ENCODE assay signal across 19 cellular contexts in genomic region chr1:59487335-59488031, GRCh38.
DNase-seq lines count a peak whose midpoint lies in the region; ATAC-seq and TF ChIP-seq lines count a peak whose summit lies in the region.
"Had no signal": no experiment of that assay in that cellular context is flagged by ENCODE, and none has a peak within 500 bp of the region (broad histone marks: within the 10 kb centered on the region; RNA-seq: fewer than 3 reads in every experiment).

No MANE protein-coding gene starts in this region.

- H3K36me3 ChIP-seq in tibial artery (no peaks in the 10 kb centered on the region), BE2C (no peaks in the 10 kb centered on the region)
- H3K36me3 ChIP-seq: sigmoid colon had no signal

- peak overlapping the region; percentile 81 for H3K27ac ChIP-seq in RWPE1
- H3K27ac ChIP-seq in epithelial cell of prostate, result peak overlapping the region; percentile 80
- no peak overlapping the region for H3K27ac ChIP-seq in tibial artery
- H3K27ac ChIP-seq: dorsolateral prefrontal cortex, sigmoid colon had no signal

- intact Hi-C loops in tibial artery (cut with DNase I; ENCODE audit: low total_unique reads), result no loop called here

- TF ChIP-seq CTCF in RWPE1 (conservative IDR thresholded peaks at IDR 0.05; ENCODE audit: low read depth) (no peak), omental fat pad (IDR thresholded peaks at IDR 0.05) (no peak), tibial artery (IDR thresholded peaks at IDR 0.05) (no peak), BE2C (IDR thresholded peaks at IDR 0.05; ENCODE audit: low read depth, low read length) (no peak)

- CTCF ChIA-PET in RWPE1 (lab: Yijun Ruan, JAX), result interaction anchor here (0.5 to 0.9 kb wide), 3 partner anchors 36 to 490 kb away, joined by 3 to 5 read pairs (median 3); no protein-coding TSS in a partner anchor

- H3K27me3 ChIP-seq in tibial artery, result no peaks in the 10 kb centered on the region
- no peaks in the 10 kb centered on the region for H3K27me3 ChIP-seq in BE2C
- H3K27me3 ChIP-seq: dorsolateral prefrontal cortex, sigmoid colon had no signal

- H3K4me3 ChIP-seq in tibial artery, result no peak overlapping the region
- H3K4me3 ChIP-seq in BE2C (ENCODE audit: low read depth, low read length), result no peak overlapping the region
- H3K4me3 ChIP-seq: dorsolateral prefrontal cortex, sigmoid colon had no signal

- POLR2A ChIA-PET in RWPE1 (lab: Yijun Ruan, JAX; ENCODE audit: low non-redundant PET), result interaction anchor here (0.6 kb wide), 1 partner anchor 324 kb away, joined by 3 read pairs; no protein-coding TSS in a partner anchor

- ATAC-seq in omental fat pad (ENCODE audit: low FRiP score), result peak; percentile 69
- no peak for ATAC-seq in HG03565 (IDR thresholded peaks at IDR 0.05; ENCODE audit: unreplicated experiment)
- ATAC-seq: left colon; Right ventricle myocardium inferior; stimulated activated naive CD8-positive, alpha-beta T cell treated with anti-CD3 and anti-CD28 coated beads, Interleukin-15, amount 100 ng/mL, for 72 hours had no signal

- no peaks in the 10 kb centered on the region for H3K4me1 ChIP-seq in tibial artery
- no peaks in the 10 kb centered on the region; the same call in 1 of the 2 replicates for H3K4me1 ChIP-seq in BE2C

- peaks cover 0 to 7% (median 0%) of the 10 kb centered on the region in 3 donors for H3K9me3 ChIP-seq in tibial artery
- no peaks in the 10 kb centered on the region for H3K9me3 ChIP-seq in BE2C
- H3K9me3 ChIP-seq: sigmoid colon had no signal

- DNase-seq in ELR (ENCODE audit: low read depth) (peak; percentile 64), RWPE1 (ENCODE audit: low spot score) (peak; percentile 83), epithelial cell of prostate (ENCODE audit: low read depth, low spot score) (no peak), omental fat pad (ENCODE audit: low spot score) (no peak), GM19240 (ENCODE audit: insufficient read length, low spot score) (no peak), tibial artery (no peak), BE2C (no peak)
- DNase-seq: activated CD8-positive, alpha-beta memory T cell treated with anti-CD3 and anti-CD28 coated beads, Interleukin-2, amount 50 U/mL, for 48 hours; C1 segment of cervical spinal cord; dorsolateral prefrontal cortex; H7; left colon; NCI-H1436; NCI-H526; nephron progenitor cell; sigmoid colon; stimulated activated naive CD8-positive, alpha-beta T cell treated with anti-CD3 and anti-CD28 coated beads, Interleukin-15, amount 100 ng/mL, for 72 hours had no signal

Comparison
In these comparisons a context has a peak if more than half of its experiments do, and no peak if none do; other contexts are left out.
1. DNase-seq: peak in ELR (single experiment) and RWPE1 (single experiment); none in epithelial cell of prostate (single experiment), omental fat pad (single experiment), GM19240 (single experiment), tibial artery (0 of 2) and BE2C (single experiment).
2. H3K27ac ChIP-seq: peak in RWPE1 (single experiment) and epithelial cell of prostate (single experiment); none in tibial artery (0 of 2).